Comparison of ENCODE assay signal across 8 cellular contexts in the genomic region with DNA sequence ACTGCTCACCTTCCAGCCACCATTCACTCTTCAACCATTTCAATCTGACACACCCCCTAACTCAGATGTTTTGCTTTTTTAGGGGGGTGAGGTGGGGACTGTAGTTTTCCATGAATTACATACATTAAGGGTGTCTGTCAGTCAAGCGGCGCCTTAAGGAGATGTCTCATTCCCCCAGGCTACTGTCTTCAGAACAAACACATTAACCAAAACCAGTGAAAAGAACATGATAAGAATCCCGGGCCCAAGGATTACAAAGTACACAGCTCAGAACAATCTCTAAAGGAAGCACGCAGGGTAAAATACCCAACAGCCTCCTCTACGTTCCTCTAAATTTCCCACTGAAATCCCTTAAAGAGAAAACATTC.
A peak's percentile ranks its signal among the peaks of the same experiment; 100 is the strongest.
DNase-seq lines count a peak whose midpoint lies in the region; ATAC-seq, FAIRE-seq and TF ChIP-seq lines count a peak whose summit lies in the region.

No MANE protein-coding gene starts in this region.

- H3K4me3 Mint-ChIP-seq in activated naive CD4-positive, alpha-beta T cell treated with anti-CD3 and anti-CD28 coated beads for 36 hours: peak overlapping the region; percentile 97
- H3K4me3 Mint-ChIP-seq in activated naive CD8-positive, alpha-beta T cell treated with anti-CD3 and anti-CD28 coated beads, Interleukin-2, amount 50 U/mL, for 24 hours: peak overlapping the region; percentile 94
- H3K4me3 Mint-ChIP-seq in stimulated activated naive CD8-positive, alpha-beta T cell treated with anti-CD3 and anti-CD28 coated beads, Interleukin-15, amount 100 ng/mL, for 72 hours: peak overlapping the region; percentile 86 to 90

- H3K36me3 ChIP-seq in keratinocyte (ENCODE audit: control insufficient read depth in 2 of 2, extremely low read depth in 1 of 2, insufficient read depth in 2 of 2, low read length in 2 of 2): no peaks in the 10 kb centered on the region

- intact Hi-C loops in activated naive CD4-positive, alpha-beta T cell treated with anti-CD3 and anti-CD28 coated beads for 36 hours (cut with micrococcal nuclease): loop anchor here (1.0 to 5.0 kb wide), 13 partner anchors 38 to 1620 kb away; a partner anchor contains a TSS

- H3K9me3 Mint-ChIP-seq in activated naive CD4-positive, alpha-beta T cell treated with anti-CD3 and anti-CD28 coated beads for 36 hours: no peaks in the 10 kb centered on the region
- H3K9me3 Mint-ChIP-seq in activated naive CD8-positive, alpha-beta T cell treated with anti-CD3 and anti-CD28 coated beads, Interleukin-2, amount 50 U/mL, for 24 hours: no peaks in the 10 kb centered on the region
- H3K9me3 Mint-ChIP-seq in stimulated activated naive CD8-positive, alpha-beta T cell treated with anti-CD3 and anti-CD28 coated beads, Interleukin-15, amount 100 ng/mL, for 72 hours: no peaks in the 10 kb centered on the region

- in situ Hi-C loops in GM13976 (cut with MboI; ENCODE audit: low sequenced_read_pairs, unreplicated experiment): loop anchor here (10.0 to 25.0 kb wide), 3 partner anchors 62 to 272 kb away; a partner anchor contains a TSS

- H3K9me1 ChIP-seq in keratinocyte (ENCODE audit: control insufficient read depth, extremely low read depth, insufficient read depth, low read length): no peaks in the 10 kb centered on the region

- peaks cover 40% of the 10 kb centered on the region for H3K4me1 Mint-ChIP-seq in activated naive CD4-positive, alpha-beta T cell treated with anti-CD3 and anti-CD28 coated beads for 36 hours (ENCODE audit: low read depth)
- H3K4me1 Mint-ChIP-seq in activated naive CD8-positive, alpha-beta T cell treated with anti-CD3 and anti-CD28 coated beads, Interleukin-2, amount 50 U/mL, for 24 hours: peaks cover 54% of the 10 kb centered on the region
- H3K4me1 Mint-ChIP-seq in stimulated activated naive CD8-positive, alpha-beta T cell treated with anti-CD3 and anti-CD28 coated beads, Interleukin-15, amount 100 ng/mL, for 72 hours: peaks cover 49% of the 10 kb centered on the region

- H4K20me1 ChIP-seq in keratinocyte (ENCODE audit: control insufficient read depth, extremely low read depth, insufficient read depth, low read length): no peaks in the 10 kb centered on the region

- H3K9me3 ChIP-seq in keratinocyte (ENCODE audit: control insufficient read depth, low read depth, low read length): no peaks in the 10 kb centered on the region

- TF ChIP-seq CTCF in keratinocyte (optimal IDR thresholded peaks at IDR 0.05 in 1 of 3, IDR thresholded peaks at IDR 0.05 in 1 of 3, conservative IDR thresholded peaks at IDR 0.05 in 1 of 3; ENCODE audit: extremely low read depth in 1 of 3, insufficient read depth in 2 of 3, low read length in 3 of 3) (no peak), GM13976 (IDR thresholded peaks at IDR 0.05; ENCODE audit: borderline replicate concordance, control extremely low read depth, extremely low read depth, insufficient read depth, missing control alignments) (no peak)

- no peaks in the 10 kb centered on the region for H3K36me3 Mint-ChIP-seq in activated naive CD4-positive, alpha-beta T cell treated with anti-CD3 and anti-CD28 coated beads for 36 hours (ENCODE audit: low read depth)
- H3K36me3 Mint-ChIP-seq in activated naive CD8-positive, alpha-beta T cell treated with anti-CD3 and anti-CD28 coated beads, Interleukin-2, amount 50 U/mL, for 24 hours (ENCODE audit: low read depth): no peaks in the 10 kb centered on the region

- no peaks in the 10 kb centered on the region for H3K27me3 ChIP-seq in keratinocyte (ENCODE audit: control insufficient read depth, extremely low read depth, insufficient read depth, low read length)

- H3K27me3 Mint-ChIP-seq in activated naive CD4-positive, alpha-beta T cell treated with anti-CD3 and anti-CD28 coated beads for 36 hours (ENCODE audit: low read depth): no peaks in the 10 kb centered on the region
- H3K27me3 Mint-ChIP-seq in activated naive CD8-positive, alpha-beta T cell treated with anti-CD3 and anti-CD28 coated beads, Interleukin-2, amount 50 U/mL, for 24 hours: no peaks in the 10 kb centered on the region
- H3K27me3 Mint-ChIP-seq in stimulated activated naive CD8-positive, alpha-beta T cell treated with anti-CD3 and anti-CD28 coated beads, Interleukin-15, amount 100 ng/mL, for 72 hours: no peaks in the 10 kb centered on the region

- peaks cover 3% of the 10 kb centered on the region for H3K79me2 ChIP-seq in keratinocyte (ENCODE audit: control insufficient read depth, insufficient read depth, low read length)

- dilution Hi-C loops in keratinocyte (cut with MboI; ENCODE audit: extremely low pct_ligation_motif_present, low sequenced_read_pairs): no loop called here

- H3K4me2 ChIP-seq in keratinocyte (ENCODE audit: control insufficient read depth, extremely low read depth, insufficient read depth, low read depth, low read length): peak overlapping the region; percentile 94

- H2AFZ ChIP-seq in keratinocyte (ENCODE audit: control insufficient read depth, low read length): peak overlapping the region; percentile 95

- H3K27ac ChIP-seq in keratinocyte (ENCODE audit: control insufficient read depth, insufficient read depth, low read length): peak overlapping the region; percentile 96

- CTCF ChIA-PET in activated naive CD4-positive, alpha-beta T cell treated with anti-CD3 and anti-CD28 coated beads for 36 hours (lab: Charles Lee): interaction anchor here (1.0 to 3.9 kb wide), 7 partner anchors 23 to 273 kb away, joined by 3 to 23 read pairs (median 4); no protein-coding TSS in a partner anchor

- no peak for DNase-seq in activated naive CD4-positive, alpha-beta T cell treated with anti-CD3 and anti-CD28 coated beads for 36 hours
- no peak for DNase-seq in activated naive CD4-positive, alpha-beta T cell treated with anti-CD3 and anti-CD28 coated beads, Interleukin-2, amount 50 U/mL, for 16 hours
- DNase-seq in activated naive CD8-positive, alpha-beta T cell treated with anti-CD3 and anti-CD28 coated beads, Interleukin-2, amount 50 U/mL, for 24 hours: no peak
- DNase-seq in keratinocyte (ENCODE audit: low read depth, low spot score) (no peak), NCI-H748 treated with DMSO at 0.1 percent for 48 hours (lab: John Stamatoyannopoulos, UW) (no peak), GM13976 (ENCODE audit: low spot score) (no peak)
- DNase-seq in stimulated activated naive CD8-positive, alpha-beta T cell treated with anti-CD3 and anti-CD28 coated beads, Interleukin-15, amount 100 ng/mL, for 72 hours: no peak

- H3K9ac ChIP-seq in keratinocyte (ENCODE audit: control insufficient read depth, extremely low read depth, insufficient read depth, low read length): peak overlapping the region; percentile 96

- FAIRE-seq in keratinocyte (lab: Jason Lieb, UNC): peak; percentile 41

- H3K4me1 ChIP-seq in keratinocyte (ENCODE audit: control insufficient read depth, extremely low read depth, insufficient read depth, low read length): peaks cover 4% of the 10 kb centered on the region

- no peak for ATAC-seq in activated naive CD8-positive, alpha-beta T cell treated with anti-CD3 and anti-CD28 coated beads, Interleukin-2, amount 50 U/mL, for 24 hours
- peak; percentile 18 for ATAC-seq in stimulated activated naive CD8-positive, alpha-beta T cell treated with anti-CD3 and anti-CD28 coated beads, Interleukin-15, amount 100 ng/mL, for 72 hours
- no peak for ATAC-seq in GM21737 (IDR thresholded peaks at IDR 0.05; ENCODE audit: unreplicated experiment)

- peak overlapping the region; percentile 96 for H3K27ac Mint-ChIP-seq in activated naive CD4-positive, alpha-beta T cell treated with anti-CD3 and anti-CD28 coated beads for 36 hours
- H3K27ac Mint-ChIP-seq in activated naive CD8-positive, alpha-beta T cell treated with anti-CD3 and anti-CD28 coated beads, Interleukin-2, amount 50 U/mL, for 24 hours: peak overlapping the region; percentile 97
- H3K27ac Mint-ChIP-seq in stimulated activated naive CD8-positive, alpha-beta T cell treated with anti-CD3 and anti-CD28 coated beads, Interleukin-15, amount 100 ng/mL, for 72 hours: peak overlapping the region; percentile 96 to 99

- H3K4me3 ChIP-seq in keratinocyte (ENCODE audit: control insufficient read depth in 2 of 3, extremely low read depth in 1 of 3, insufficient read depth in 2 of 3, low read depth in 1 of 3, low read length in 3 of 3): peak overlapping the region; percentile 55 to 100 (median 95)
